1 cellular context compared by ENCODE assay signal in the genomic region with DNA sequence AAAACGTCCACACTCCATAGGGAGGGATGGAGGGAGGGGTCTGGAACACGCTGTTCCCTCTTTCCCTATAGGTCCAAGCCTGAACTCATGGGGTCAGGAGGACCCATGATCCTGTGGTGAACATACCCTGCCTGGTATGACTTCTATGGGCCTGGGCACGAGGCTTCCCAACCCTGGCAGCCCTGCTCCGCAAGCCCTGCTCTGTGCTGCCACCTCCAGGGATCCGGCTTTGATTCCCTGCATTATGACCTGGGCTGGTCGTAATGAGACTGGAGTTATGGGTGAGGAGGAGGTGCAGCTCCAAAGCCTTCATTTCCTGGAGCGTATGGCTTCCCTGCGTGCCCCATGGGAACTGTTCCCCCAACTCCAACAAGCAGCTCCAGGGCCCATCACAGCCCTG.
TF ChIP-seq lines count a peak whose summit lies in the region.

No MANE protein-coding gene starts in this region.

TF ChIP-seq in HEK293, 187 proteins besides CTCF, POLR2A, EP300 and RAD21 (continued from another document):
- TF ChIP-seq, protein P1, sequence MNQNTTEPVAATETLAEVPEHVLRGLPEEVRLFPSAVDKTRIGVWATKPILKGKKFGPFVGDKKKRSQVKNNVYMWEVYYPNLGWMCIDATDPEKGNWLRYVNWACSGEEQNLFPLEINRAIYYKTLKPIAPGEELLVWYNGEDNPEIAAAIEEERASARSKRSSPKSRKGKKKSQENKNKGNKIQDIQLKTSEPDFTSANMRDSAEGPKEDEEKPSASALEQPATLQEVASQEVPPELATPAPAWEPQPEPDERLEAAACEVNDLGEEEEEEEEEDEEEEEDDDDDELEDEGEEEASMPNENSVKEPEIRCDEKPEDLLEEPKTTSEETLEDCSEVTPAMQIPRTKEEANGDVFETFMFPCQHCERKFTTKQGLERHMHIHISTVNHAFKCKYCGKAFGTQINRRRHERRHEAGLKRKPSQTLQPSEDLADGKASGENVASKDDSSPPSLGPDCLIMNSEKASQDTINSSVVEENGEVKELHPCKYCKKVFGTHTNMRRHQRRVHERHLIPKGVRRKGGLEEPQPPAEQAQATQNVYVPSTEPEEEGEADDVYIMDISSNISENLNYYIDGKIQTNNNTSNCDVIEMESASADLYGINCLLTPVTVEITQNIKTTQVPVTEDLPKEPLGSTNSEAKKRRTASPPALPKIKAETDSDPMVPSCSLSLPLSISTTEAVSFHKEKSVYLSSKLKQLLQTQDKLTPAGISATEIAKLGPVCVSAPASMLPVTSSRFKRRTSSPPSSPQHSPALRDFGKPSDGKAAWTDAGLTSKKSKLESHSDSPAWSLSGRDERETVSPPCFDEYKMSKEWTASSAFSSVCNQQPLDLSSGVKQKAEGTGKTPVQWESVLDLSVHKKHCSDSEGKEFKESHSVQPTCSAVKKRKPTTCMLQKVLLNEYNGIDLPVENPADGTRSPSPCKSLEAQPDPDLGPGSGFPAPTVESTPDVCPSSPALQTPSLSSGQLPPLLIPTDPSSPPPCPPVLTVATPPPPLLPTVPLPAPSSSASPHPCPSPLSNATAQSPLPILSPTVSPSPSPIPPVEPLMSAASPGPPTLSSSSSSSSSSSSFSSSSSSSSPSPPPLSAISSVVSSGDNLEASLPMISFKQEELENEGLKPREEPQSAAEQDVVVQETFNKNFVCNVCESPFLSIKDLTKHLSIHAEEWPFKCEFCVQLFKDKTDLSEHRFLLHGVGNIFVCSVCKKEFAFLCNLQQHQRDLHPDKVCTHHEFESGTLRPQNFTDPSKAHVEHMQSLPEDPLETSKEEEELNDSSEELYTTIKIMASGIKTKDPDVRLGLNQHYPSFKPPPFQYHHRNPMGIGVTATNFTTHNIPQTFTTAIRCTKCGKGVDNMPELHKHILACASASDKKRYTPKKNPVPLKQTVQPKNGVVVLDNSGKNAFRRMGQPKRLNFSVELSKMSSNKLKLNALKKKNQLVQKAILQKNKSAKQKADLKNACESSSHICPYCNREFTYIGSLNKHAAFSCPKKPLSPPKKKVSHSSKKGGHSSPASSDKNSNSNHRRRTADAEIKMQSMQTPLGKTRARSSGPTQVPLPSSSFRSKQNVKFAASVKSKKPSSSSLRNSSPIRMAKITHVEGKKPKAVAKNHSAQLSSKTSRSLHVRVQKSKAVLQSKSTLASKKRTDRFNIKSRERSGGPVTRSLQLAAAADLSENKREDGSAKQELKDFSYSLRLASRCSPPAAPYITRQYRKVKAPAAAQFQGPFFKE (tag by site-specific recombination; IDR thresholded peaks at IDR 0.05; ENCODE audit: borderline replicate concordance) = no peak
- TF ChIP-seq ZIC2 (tag by site-specific recombination; IDR thresholded peaks at IDR 0.05) (peak; percentile 49; the same call in 1 of the 2 replicates), ZNF341 (tag by site-specific recombination; IDR thresholded peaks at IDR 0.05; ENCODE audit: low read depth) (0 out of 2 replicates have a peak, but pooled peaks have one; percentile 44)
- TF ChIP-seq, protein P2, sequence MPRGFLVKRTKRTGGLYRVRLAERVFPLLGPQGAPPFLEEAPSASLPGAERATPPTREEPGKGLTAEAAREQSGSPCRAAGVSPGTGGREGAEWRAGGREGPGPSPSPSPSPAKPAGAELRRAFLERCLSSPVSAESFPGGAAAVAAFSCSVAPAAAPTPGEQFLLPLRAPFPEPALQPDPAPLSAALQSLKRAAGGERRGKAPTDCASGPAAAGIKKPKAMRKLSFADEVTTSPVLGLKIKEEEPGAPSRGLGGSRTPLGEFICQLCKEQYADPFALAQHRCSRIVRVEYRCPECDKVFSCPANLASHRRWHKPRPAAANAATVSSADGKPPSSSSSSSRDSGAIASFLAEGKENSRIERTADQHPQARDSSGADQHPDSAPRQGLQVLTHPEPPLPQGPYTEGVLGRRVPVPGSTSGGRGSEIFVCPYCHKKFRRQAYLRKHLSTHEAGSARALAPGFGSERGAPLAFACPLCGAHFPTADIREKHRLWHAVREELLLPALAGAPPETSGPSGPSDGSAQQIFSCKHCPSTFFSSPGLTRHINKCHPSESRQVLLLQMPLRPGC (tag by site-specific recombination; IDR thresholded peaks at IDR 0.05) = no peak
TF ChIP-seq in HEK293: peak in this region for 7.
